ENCODE assay signal across 8 cellular contexts in the genomic region with DNA sequence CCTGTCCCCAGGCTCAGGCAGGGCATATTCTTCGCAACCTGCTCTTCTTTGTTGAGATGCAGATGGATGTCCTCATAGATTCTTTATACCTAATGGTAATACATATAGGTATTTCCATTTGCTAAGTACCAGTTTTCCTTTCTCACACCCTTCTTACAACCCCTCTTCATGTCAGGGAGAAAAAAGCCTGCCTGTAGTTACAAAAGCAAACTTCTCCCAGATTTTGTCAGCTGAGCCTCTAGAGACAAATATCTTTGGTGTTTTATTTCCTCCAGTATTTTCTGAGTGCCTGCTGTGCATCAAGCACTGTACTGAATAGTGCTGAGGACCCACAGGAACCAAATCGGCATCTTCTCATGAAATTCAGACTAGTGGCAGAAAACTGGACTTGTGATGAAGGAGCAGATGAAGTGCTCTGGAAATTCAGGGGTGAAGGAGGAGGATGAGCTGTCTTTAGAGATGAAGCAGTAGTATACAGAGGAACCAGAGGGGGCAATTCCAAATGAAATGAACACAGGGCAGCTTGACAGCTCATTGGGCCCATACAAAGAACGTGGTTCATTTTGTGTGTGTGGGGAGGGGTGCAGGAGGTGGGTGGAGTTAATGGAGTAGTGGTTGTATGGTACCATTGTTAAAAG. TPM values are rescaled to one million over a fixed set of nuclear protein-coding genes. Genes with fewer than 3 reads are reported as not detected.
A peak's percentile ranks its signal among the peaks of the same experiment; 100 is the strongest.
DNase-seq lines count a peak whose midpoint lies in the region; ATAC-seq and TF ChIP-seq lines count a peak whose summit lies in the region.

No MANE protein-coding gene starts in this region.

- no peak for TF ChIP-seq CTCF in GM12865 (IDR thresholded peaks at IDR 0.05; ENCODE audit: insufficient read depth, low read depth, low read length, missing control alignments)

- peaks cover 11% of the 10 kb centered on the region for H3K4me1 ChIP-seq in ectodermal cell (ENCODE audit: control insufficient read depth, insufficient read depth, low read length)

- 50 to 64% methylated on average over 2 to 3 of the region's 3 CpGs for WGBS in ectodermal cell, 2 experiments

- H3K27ac ChIP-seq in ectodermal cell (ENCODE audit: insufficient read depth, low read depth, low read length, poor library complexity, severe bottlenecking), result peak overlapping the region; percentile 11

- ATAC-seq in GM21528 (IDR thresholded peaks at IDR 0.05; ENCODE audit: low FRiP score, unreplicated experiment) (no peak), GM18519 (IDR thresholded peaks at IDR 0.05; ENCODE audit: low FRiP score, unreplicated experiment) (no peak), HG03442 (IDR thresholded peaks at IDR 0.05; ENCODE audit: unreplicated experiment) (no peak)

- no peaks in the 10 kb centered on the region for H3K9me3 ChIP-seq in ectodermal cell (ENCODE audit: control insufficient read depth, low read length)

- H3K27me3 ChIP-seq in ectodermal cell (ENCODE audit: control insufficient read depth, insufficient read depth, low read length, poor library complexity, severe bottlenecking), result no peaks in the 10 kb centered on the region

- peak overlapping the region; percentile 68 for H3K4me3 ChIP-seq in GM12865 (ENCODE audit: low read depth, low read length)
- H3K4me3 ChIP-seq in ectodermal cell (ENCODE audit: insufficient read depth, low read depth, low read length), result peak overlapping the region; percentile 60

- DNase-seq in GM12865 (ENCODE audit: low read depth), result peak; percentile 36
- DNase-seq in NCI-H748 treated with DMSO at 0.1 percent for 48 hours (lab: John Stamatoyannopoulos, UW), result peak; percentile 88
- peak; percentile 64 for DNase-seq in pons (ENCODE audit: low spot score)
- no peak for DNase-seq in stimulated activated CD4-positive, alpha-beta T cell treated with anti-CD3 and anti-CD28 coated beads, Interleukin-4, amount 100 ng/mL, for 24 hours

- H3K36me3 ChIP-seq in ectodermal cell (ENCODE audit: control insufficient read depth, insufficient read depth, low read length), result peaks cover 37% of the 10 kb centered on the region

RNA-seq across cellular contexts. Expression of a gene that starts 33.4 kb away (rescaled TPM):
- polyA plus RNA-seq in ectodermal cell (2013, experiment 1 of 4), result 162 TPM
- 192 TPM for polyA plus RNA-seq in ectodermal cell (2013, experiment 2 of 4)
- polyA plus RNA-seq in ectodermal cell (2013, experiment 3 of 4), result 137 TPM
- 147 TPM for polyA plus RNA-seq in ectodermal cell (2013, experiment 4 of 4)
